In the genomic region with DNA sequence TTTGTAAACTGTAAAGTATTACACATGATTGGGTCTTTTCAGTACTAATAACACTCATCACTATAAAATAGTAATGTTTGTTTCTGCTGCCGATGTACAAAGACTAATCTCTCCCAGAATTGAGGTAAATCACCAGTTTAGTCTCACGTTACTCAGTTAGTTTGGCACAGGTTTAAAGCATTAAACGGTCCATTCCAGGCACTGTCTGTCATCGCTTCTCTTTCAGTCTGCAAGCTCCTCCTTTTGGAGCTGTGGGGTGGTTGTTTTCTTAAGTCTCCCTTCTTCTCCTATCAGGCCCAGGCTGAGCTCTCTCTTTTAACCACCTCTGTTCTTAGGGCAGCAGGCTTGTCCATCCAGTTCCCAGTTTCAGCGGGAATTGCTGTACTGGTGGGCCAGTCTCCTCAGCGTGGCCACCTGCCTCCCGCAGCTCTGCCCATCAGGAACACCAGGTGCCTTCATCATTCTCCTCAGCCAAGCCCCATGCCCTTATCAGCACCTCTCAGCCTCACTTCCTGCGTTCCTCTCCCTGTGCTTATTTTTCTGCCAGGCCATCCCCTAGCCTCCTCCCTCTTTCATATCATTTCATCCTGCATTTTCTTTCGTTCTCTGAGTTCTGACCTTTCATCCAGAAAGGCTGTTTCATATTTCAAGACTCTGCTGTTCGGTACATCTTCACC, we compare ENCODE assay signal across 12 cellular contexts.
DNase-seq lines count a peak whose midpoint lies in the region; ATAC-seq and TF ChIP-seq lines count a peak whose summit lies in the region.
"Had no signal": no experiment of that assay in that cellular context is flagged by ENCODE, and none has a peak within 500 bp of the region (broad histone marks: within the 10 kb centered on the region; RNA-seq: fewer than 3 reads in every experiment).

No MANE protein-coding gene starts in this region.

- H3K4me2 ChIP-seq in IMR-90 (ENCODE audit: low read depth, low read length): 0 out of 2 replicates have a peak overlapping the region, but pooled peaks have one; percentile 17

- peaks cover 10% of the 10 kb centered on the region for H3K4me1 Mint-ChIP-seq in activated T-cell treated with anti-CD3 and anti-CD28 coated beads, Interleukin-2, amount 50 U/mL, for 72 hours (ENCODE audit: low read depth)

- H2BK5ac ChIP-seq in IMR-90 (ENCODE audit: low read depth, low read length, poor library complexity, severe bottlenecking): peak overlapping the region; percentile 8

- DNase-seq in AG08395 (ENCODE audit: low spot score) (peak; percentile 29), IMR-90 (peak; percentile 87), astrocyte of the spinal cord (ENCODE audit: low read depth, low spot score) (peak; percentile 88), lower lobe of right lung (no peak), HAP-1 (ENCODE audit: low spot score in 2 of 2) (no peak), SKM-1 (lab: John Stamatoyannopoulos, UW; ENCODE audit: unreplicated experiment) (no peak), epidermal melanocyte (ENCODE audit: insufficient read length, low spot score) (no peak)
- DNase-seq in activated T-cell treated with anti-CD3 and anti-CD28 coated beads, Interleukin-2, amount 50 U/mL, for 72 hours: no peak
- DNase-seq: amygdala, immature natural killer cell, NCI-H1048, WERI-Rb-1 had no signal

- H3K4me3 Mint-ChIP-seq in activated T-cell treated with anti-CD3 and anti-CD28 coated beads, Interleukin-2, amount 50 U/mL, for 72 hours: no peak overlapping the region

- no peak overlapping the region for H3K27ac ChIP-seq in IMR-90 (ENCODE audit: insufficient read depth, low read length)
- peak overlapping the region; percentile 68 for H3K27ac ChIP-seq in lower lobe of right lung
- H3K27ac ChIP-seq: WERI-Rb-1 had no signal

- no peak overlapping the region for H3K9ac ChIP-seq in IMR-90 (ENCODE audit: low read depth, low read length)

- H3K36me3 Mint-ChIP-seq in activated T-cell treated with anti-CD3 and anti-CD28 coated beads, Interleukin-2, amount 50 U/mL, for 72 hours (ENCODE audit: insufficient read depth in 2 of 2): peaks cover 0 to 4% of the 10 kb centered on the region in 2 donors

- H2AK9ac ChIP-seq in IMR-90 (replicated peaks; ENCODE audit: low read depth, low read length, poor library complexity): no peak overlapping the region

- peak overlapping the region in 1 of 2 experiments; percentile 25; a peak in 1 of 4 replicates for H4K8ac ChIP-seq in IMR-90 (ENCODE audit: low read depth in 2 of 2, low read length in 2 of 2)

- CTCF ChIA-PET in IMR-90 (lab: Yijun Ruan, JAX): interaction anchor here (1.1 kb wide), 1 partner anchor 121 kb away, joined by 3 read pairs; no protein-coding TSS in a partner anchor

- H4K91ac ChIP-seq in IMR-90 (ENCODE audit: insufficient read depth, low read depth, low read length): no peak overlapping the region

- no peaks in the 10 kb centered on the region for H4K20me1 ChIP-seq in IMR-90 (ENCODE audit: insufficient read depth, low read length)

- H3K23ac ChIP-seq in IMR-90 (ENCODE audit: low read depth, low read length): no peak overlapping the region

- H3K36me3 ChIP-seq in IMR-90 (ENCODE audit: control insufficient read depth, insufficient read depth, low read length): no peaks in the 10 kb centered on the region
- no peaks in the 10 kb centered on the region for H3K36me3 ChIP-seq in lower lobe of right lung
- H3K36me3 ChIP-seq in HAP-1 (replicated peaks): no peaks in the 10 kb centered on the region
- H3K36me3 ChIP-seq: WERI-Rb-1 had no signal

- H3K79me1 ChIP-seq in IMR-90 (ENCODE audit: low read depth in 1 of 2, low read length in 2 of 2): no peaks in the 10 kb centered on the region

- H3K27ac Mint-ChIP-seq in activated T-cell treated with anti-CD3 and anti-CD28 coated beads, Interleukin-2, amount 50 U/mL, for 72 hours: no peak overlapping the region

- no TSS peak for BruUV-seq in IMR-90 (replicated peaks; lab: Mats Ljungman, UMichigan)

- no peak for TF ChIP-seq RAD21 in IMR-90 (IDR thresholded peaks at IDR 0.05; ENCODE audit: low read length)

- WGBS in IMR-90 (ENCODE audit: extremely low coverage in 2 of 2, insufficient read length in 1 of 2), 2 experiments: 56% methylated on average over 4 of the region's 10 CpGs; no CpG with 5 or more reads in 1 of the 2 experiments

- TF ChIP-seq CTCF in IMR-90 (conservative IDR thresholded peaks at IDR 0.05; ENCODE audit: low read depth, low read length): no peak
- TF ChIP-seq CTCF in astrocyte of the spinal cord (IDR thresholded peaks at IDR 0.05; ENCODE audit: low read depth, low read length): no peak
- no peak for TF ChIP-seq CTCF in lower lobe of right lung (IDR thresholded peaks at IDR 0.05)

- H3K27me3 Mint-ChIP-seq in activated T-cell treated with anti-CD3 and anti-CD28 coated beads, Interleukin-2, amount 50 U/mL, for 72 hours (ENCODE audit: low read depth): no peaks in the 10 kb centered on the region

- H2BK120ac ChIP-seq in IMR-90 (ENCODE audit: low read depth, low read length): 0 out of 2 replicates have a peak overlapping the region, but pooled peaks have one; percentile 8

- peak overlapping the region; percentile 2; the same call in 1 of the 2 replicates for H3K18ac ChIP-seq in IMR-90 (ENCODE audit: low read depth, low read length)

- no peaks in the 10 kb centered on the region for H3K9me3 Mint-ChIP-seq in activated T-cell treated with anti-CD3 and anti-CD28 coated beads, Interleukin-2, amount 50 U/mL, for 72 hours
- H3K9me3 Mint-ChIP-seq: immature natural killer cell had no signal

- H3K27me3 ChIP-seq in IMR-90 (ENCODE audit: control insufficient read depth, insufficient read depth, low read length): no peaks in the 10 kb centered on the region
- H3K27me3 ChIP-seq in lower lobe of right lung (ENCODE audit: low read depth): no peaks in the 10 kb centered on the region
- H3K27me3 ChIP-seq in HAP-1 (ENCODE audit: low read depth): no peaks in the 10 kb centered on the region

- peak overlapping the region; percentile 52 for H2AFZ ChIP-seq in IMR-90 (replicated peaks; ENCODE audit: low read length, poor library complexity)

- H3K4me3 ChIP-seq in IMR-90 (ENCODE audit: insufficient read depth, low read depth, low read length) (no peak overlapping the region), astrocyte of the spinal cord (ENCODE audit: low read depth, low read length) (no peak overlapping the region), lower lobe of right lung (no peak overlapping the region), HAP-1 (no peak overlapping the region)

- dilution Hi-C loops in IMR-90 (cut with HindIII; ENCODE audit: low sequenced_read_pairs, unreplicated experiment): no loop called here

- ATAC-seq in IMR-90 (ENCODE audit: low read depth) (peak; percentile 55), lower lobe of right lung (peak; percentile 5 to 35)
- no peak for ATAC-seq in activated T-cell treated with anti-CD3 and anti-CD28 coated beads, Interleukin-2, amount 50 U/mL, for 72 hours (replicated peaks in 1 of 2)

- no peak overlapping the region for H3K56ac ChIP-seq in IMR-90 (ENCODE audit: extremely low read depth, insufficient read depth, low read length)

- intact Hi-C loops in IMR-90 (cut with micrococcal nuclease): no loop called here
- intact Hi-C loops in lower lobe of right lung (cut with DNase I): no loop called here

- H3K4me1 ChIP-seq in IMR-90 (ENCODE audit: control insufficient read depth, insufficient read depth, low read length) (peaks cover 20% of the 10 kb centered on the region), lower lobe of right lung (peaks cover 21% of the 10 kb centered on the region), HAP-1 (no peaks in the 10 kb centered on the region)

- no peak overlapping the region for H2BK15ac ChIP-seq in IMR-90 (ENCODE audit: low read depth, low read length)

- peak overlapping the region; percentile 51 for H3K14ac ChIP-seq in IMR-90 (replicated peaks; ENCODE audit: low read depth, low read length)

- TF ChIP-seq POLR2A in IMR-90 (IDR thresholded peaks at IDR 0.05; ENCODE audit: low read depth, low read length): no peak

- in situ Hi-C loops in IMR-90 (cut with MboI; ENCODE audit: low sequenced_read_pairs): no loop called here
- in situ Hi-C loops in astrocyte of the spinal cord (cut with HindIII; ENCODE audit: low sequenced_read_pairs): loop anchor here (25.0 kb wide), 1 partner anchor 120 kb away; no protein-coding TSS in a partner anchor
- in situ Hi-C loops in HAP-1 (cut with MboI; ENCODE audit: low sequenced_read_pairs): no loop called here

- peak overlapping the region; percentile 53; the same call in 1 of the 2 replicates for H2AK5ac ChIP-seq in IMR-90 (ENCODE audit: low read depth, low read length)

- POLR2A ChIA-PET in IMR-90 (lab: Charles Lee; ENCODE audit: unreplicated experiment): no interaction called here

- no peak overlapping the region for H2BK20ac ChIP-seq in IMR-90 (ENCODE audit: low read depth, low read length)

- H3K9me3 ChIP-seq in IMR-90 (ENCODE audit: control insufficient read depth, insufficient read depth, low read length) (no peaks in the 10 kb centered on the region), lower lobe of right lung (no peaks in the 10 kb centered on the region), HAP-1 (no peaks in the 10 kb centered on the region)

- peak overlapping the region; percentile 29; the same call in 1 of the 2 replicates for H3K4ac ChIP-seq in IMR-90 (ENCODE audit: low read depth, low read length)

- no peaks in the 10 kb centered on the region; the same call in none of the 2 replicates for H3K9me1 ChIP-seq in IMR-90 (ENCODE audit: insufficient read depth, low read length)

- H4K5ac ChIP-seq in IMR-90 (ENCODE audit: low read depth, low read length): no peak overlapping the region

TF ChIP-seq in IMR-90, 13 proteins besides CTCF, POLR2A, EP300 and RAD21 (continues in another document):
- TF ChIP-seq BHLHE40 (IDR thresholded peaks at IDR 0.05; ENCODE audit: low read depth, low read length) (no peak), CHD1 (IDR thresholded peaks at IDR 0.05; ENCODE audit: low read depth, low read length) (no peak), MXI1 (IDR thresholded peaks at IDR 0.05; ENCODE audit: borderline replicate concordance, low read depth, low read length) (no peak), MAFK (IDR thresholded peaks at IDR 0.05; ENCODE audit: low read depth, low read length) (no peak), NFE2L2 (IDR thresholded peaks at IDR 0.05; ENCODE audit: low read depth, low read length) (no peak), FOS (IDR thresholded peaks at IDR 0.05; ENCODE audit: low read depth, low read length) (no peak), MAZ (IDR thresholded peaks at IDR 0.05; ENCODE audit: borderline replicate concordance, low read depth, low read length) (no peak), RCOR1 (IDR thresholded peaks at IDR 0.05; ENCODE audit: insufficient replicate concordance, low read length) (no peak), RFX5 (IDR thresholded peaks at IDR 0.05; ENCODE audit: low read depth, low read length) (no peak), SMC3 (IDR thresholded peaks at IDR 0.05; ENCODE audit: low read depth, low read length) (no peak), CEBPB (IDR thresholded peaks at IDR 0.05; ENCODE audit: low read depth, low read length) (no peak)

Comparison
In these comparisons a context has a peak if more than half of its experiments do, and no peak if none do; other contexts are left out.
1. DNase-seq: peak in AG08395 (single experiment), IMR-90 (single experiment) and astrocyte of the spinal cord (single experiment); none in lower lobe of right lung (single experiment), HAP-1 (0 of 2), SKM-1 (single experiment), epidermal melanocyte (single experiment) and activated T-cell treated with anti-CD3 and anti-CD28 coated beads, Interleukin-2, amount 50 U/mL, for 72 hours (0 of 2).
2. ATAC-seq: peak in IMR-90 (single experiment) and lower lobe of right lung (2 of 2); none in activated T-cell treated with anti-CD3 and anti-CD28 coated beads, Interleukin-2, amount 50 U/mL, for 72 hours (0 of 2).